In the genomic region with DNA sequence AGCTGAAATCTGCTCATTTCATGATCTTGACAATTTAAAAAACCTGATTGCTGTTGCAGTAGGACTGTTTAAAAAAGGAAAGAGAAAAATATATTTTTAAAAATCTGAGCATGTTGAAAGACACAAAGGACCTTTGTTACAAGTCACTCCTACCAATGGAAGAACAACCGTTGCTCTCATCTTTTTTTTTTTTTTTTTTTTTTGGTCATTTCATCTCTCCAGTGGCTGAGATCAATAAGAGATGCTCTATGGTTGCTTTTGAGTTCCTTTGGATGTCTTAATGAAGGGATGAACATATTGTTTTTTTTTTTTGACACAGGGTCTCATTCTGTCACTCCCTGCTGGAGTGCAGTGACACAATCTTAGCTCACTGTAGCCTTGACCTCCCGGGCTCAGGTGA, we compare ENCODE assay signal across 30 cellular contexts.
"Had no signal": no experiment of that assay in that cellular context is flagged by ENCODE, and none has a peak within 500 bp of the region (broad histone marks: within the 10 kb centered on the region; RNA-seq: fewer than 3 reads in every experiment).

No MANE protein-coding gene starts in this region.

- H3K27me3 ChIP-seq: left lung, neural progenitor cell, neutrophil, right atrium auricular region, sigmoid colon, spleen, suprapubic skin, tibial artery, upper lobe of right lung had no signal

- H2AFZ ChIP-seq: neural progenitor cell, parathyroid adenoma had no signal

- H3K4me3 Mint-ChIP-seq: immature natural killer cell; naive thymus-derived CD8-positive, alpha-beta T cell; nephron; neural progenitor cell; stimulated activated effector memory CD8-positive, alpha-beta T cell treated with anti-CD3 and anti-CD28 coated beads, Interleukin-12 subunit alpha, Interleukin-12 subunit beta, amount 100 ng/mL, for 72 hours; stimulated activated naive CD8-positive, alpha-beta T cell treated with anti-CD3 and anti-CD28 coated beads, Interleukin-15, Interleukin-2, amounts not matched to agents 100 ng/mL and 50 ng/mL, for 24 hours had no signal

- H3K27ac Mint-ChIP-seq: immature natural killer cell; nephron; neural progenitor cell; stimulated activated effector memory CD8-positive, alpha-beta T cell treated with anti-CD3 and anti-CD28 coated beads, Interleukin-12 subunit alpha, Interleukin-12 subunit beta, amount 100 ng/mL, for 72 hours; stimulated activated naive CD8-positive, alpha-beta T cell treated with anti-CD3 and anti-CD28 coated beads, Interleukin-15, Interleukin-2, amounts not matched to agents 100 ng/mL and 50 ng/mL, for 24 hours had no signal

- H3K4me3 ChIP-seq: left lung, lower lobe of right lung, neural progenitor cell, right atrium auricular region, sigmoid colon, spleen, suprapubic skin, thoracic aorta, tibial artery, upper lobe of right lung had no signal

- FAIRE-seq: islet of Langerhans, kidney, small intestine, urothelium cell line had no signal

- H3K9ac ChIP-seq: neural progenitor cell, parathyroid adenoma had no signal

- H3K27ac ChIP-seq: left lung, lower lobe of right lung, neural progenitor cell, neutrophil, parathyroid adenoma, right atrium auricular region, sigmoid colon, spleen, suprapubic skin, thoracic aorta, upper lobe of right lung had no signal

- H3K4me2 ChIP-seq: neural progenitor cell had no signal

- H3K36me3 ChIP-seq: left lung, lower lobe of right lung, neural progenitor cell, neutrophil, right atrium auricular region, sigmoid colon, spleen, suprapubic skin, thoracic aorta, tibial artery, upper lobe of right lung had no signal

- H3K9me3 Mint-ChIP-seq: immature natural killer cell; naive thymus-derived CD8-positive, alpha-beta T cell; nephron; neural progenitor cell; stimulated activated effector memory CD8-positive, alpha-beta T cell treated with anti-CD3 and anti-CD28 coated beads, Interleukin-12 subunit alpha, Interleukin-12 subunit beta, amount 100 ng/mL, for 72 hours; stimulated activated naive CD8-positive, alpha-beta T cell treated with anti-CD3 and anti-CD28 coated beads, Interleukin-15, Interleukin-2, amounts not matched to agents 100 ng/mL and 50 ng/mL, for 24 hours had no signal

- DNase-seq: hypothalamus; immature natural killer cell; kidney; left colon; left lung; lower lobe of right lung; mammary epithelial cell; mesenchymal stem cell; naive thymus-derived CD8-positive, alpha-beta T cell; occipital lobe; sigmoid colon; small intestine; spleen; stimulated activated CD4-positive, alpha-beta T cell treated with anti-CD3 and anti-CD28 coated beads, Interleukin-4, amount 100 ng/mL, for 24 hours; stimulated activated naive CD4-positive, alpha-beta T cell; tibial artery; trophoblast cell; upper lobe of right lung had no signal

- H3K9me3 ChIP-seq: left lung, lower lobe of right lung, neutrophil, right atrium auricular region, sigmoid colon, spleen, suprapubic skin, thoracic aorta, tibial artery, upper lobe of right lung had no signal

- ATAC-seq: left lung; lower lobe of right lung; naive thymus-derived CD8-positive, alpha-beta T cell; stimulated activated effector memory CD8-positive, alpha-beta T cell treated with anti-CD3 and anti-CD28 coated beads, Interleukin-12 subunit alpha, Interleukin-12 subunit beta, amount 100 ng/mL, for 72 hours; upper lobe of right lung had no signal

- H3K36me3 Mint-ChIP-seq: immature natural killer cell; stimulated activated effector memory CD8-positive, alpha-beta T cell treated with anti-CD3 and anti-CD28 coated beads, Interleukin-12 subunit alpha, Interleukin-12 subunit beta, amount 100 ng/mL, for 72 hours had no signal

- H3K27me3 Mint-ChIP-seq: naive thymus-derived CD8-positive, alpha-beta T cell; progenitor cell of endocrine pancreas; stimulated activated naive CD8-positive, alpha-beta T cell treated with anti-CD3 and anti-CD28 coated beads, Interleukin-15, Interleukin-2, amounts not matched to agents 100 ng/mL and 50 ng/mL, for 24 hours had no signal
